ENCODE assay signal across 8 cellular contexts in genomic region chr9:95462419-95463121, GRCh38. TPM values are rescaled to one million over a fixed set of nuclear protein-coding genes. Genes with fewer than 3 reads are reported as not detected.
DNase-seq lines count a peak whose midpoint lies in the region; ATAC-seq and TF ChIP-seq lines count a peak whose summit lies in the region.

No MANE protein-coding gene starts in this region.

- ATAC-seq in GM18505 (IDR thresholded peaks at IDR 0.05; ENCODE audit: unreplicated experiment) (peak; percentile 94), HG02840 (IDR thresholded peaks at IDR 0.05; ENCODE audit: low FRiP score, unreplicated experiment) (peak; percentile 94), left lobe of liver (peak; percentile 53)

- DNase-seq in NCI-H2081 (lab: John Stamatoyannopoulos, UW) (peak; percentile 49 to 78), left lobe of liver (ENCODE audit: low spot score) (no peak), kidney glomerular epithelial cell (lab: John Stamatoyannopoulos, UW) (no peak)
- DNase-seq in activated CD4-positive, CD25-positive, alpha-beta regulatory T cell treated with anti-CD3 and anti-CD28 coated beads, Interleukin-2, amount 50 U/mL, for 16 hours (ENCODE audit: low read depth, low spot score), result peak; percentile 32
- DNase-seq in central memory CD4-positive, alpha-beta T cell, result peak; percentile 87
- peak; percentile 23 to 53 (median 51) for DNase-seq in stimulated activated CD4-positive, alpha-beta T cell treated with anti-CD3 and anti-CD28 coated beads, TNF-alpha, amount 100 ng/mL, for 1 hour (ENCODE audit: low read depth in 3 of 3, low spot score in 1 of 3)

- TF ChIP-seq POLR2A in GM18505 (IDR thresholded peaks at IDR 0.05; ENCODE audit: borderline replicate concordance, extremely low read depth, insufficient read depth, insufficient read length), result no peak

RNA-seq across cellular contexts. Expression of gene PTCH1, which starts 54.2 kb away (rescaled TPM):
- 7.0 TPM for total RNA-seq in left lobe of liver

Comparison
In these comparisons a context has a peak if more than half of its experiments do, and no peak if none do; other contexts are left out.
1. DNase-seq: peak in NCI-H2081 (2 of 2), activated CD4-positive, CD25-positive, alpha-beta regulatory T cell treated with anti-CD3 and anti-CD28 coated beads, Interleukin-2, amount 50 U/mL, for 16 hours (single experiment), central memory CD4-positive, alpha-beta T cell (single experiment) and stimulated activated CD4-positive, alpha-beta T cell treated with anti-CD3 and anti-CD28 coated beads, TNF-alpha, amount 100 ng/mL, for 1 hour (3 of 3); none in left lobe of liver (single experiment) and kidney glomerular epithelial cell (single experiment).
2. Peak in every context shown above with its lines, with median percentiles within 50 percentile points of each other: ATAC-seq.